8 cellular contexts compared by ENCODE assay signal in genomic region chr2:9984217-9984739, GRCh38. TPM values are rescaled to one million over a fixed set of nuclear protein-coding genes. Genes with fewer than 3 reads are reported as not detected.
DNase-seq lines count a peak whose midpoint lies in the region; ATAC-seq and TF ChIP-seq lines count a peak whose summit lies in the region.

No MANE protein-coding gene starts in this region.

- H3K36me3 ChIP-seq in trophoblast cell (ENCODE audit: control insufficient read depth in 1 of 2, insufficient read depth in 2 of 2, low read length in 2 of 2), result peaks cover 21 to 23% of the 10 kb centered on the region in 2 experiments

- no peak overlapping the region for H3K14ac ChIP-seq in trophoblast cell (ENCODE audit: low read length)

- H3K4me1 ChIP-seq in trophoblast cell (ENCODE audit: control insufficient read depth in 1 of 2, insufficient read depth in 2 of 2, low read length in 2 of 2), result no peaks in the 10 kb centered on the region

- no peak overlapping the region for H3K27ac Mint-ChIP-seq in glutamatergic neuron (ENCODE audit: unreplicated experiment)

- H3K79me2 ChIP-seq in trophoblast cell (ENCODE audit: control insufficient read depth, insufficient read depth, low read length, poor library complexity), result peaks cover 2% of the 10 kb centered on the region

- H2AFZ ChIP-seq in trophoblast cell (ENCODE audit: insufficient read depth, low read length, poor library complexity), result no peak overlapping the region

- peaks cover 6% of the 10 kb centered on the region for H3K4me1 Mint-ChIP-seq in glutamatergic neuron (ENCODE audit: low read depth, unreplicated experiment)

- ATAC-seq in HG02610 (IDR thresholded peaks at IDR 0.05; ENCODE audit: unreplicated experiment), result no peak
- no peak for ATAC-seq in GM18502 (IDR thresholded peaks at IDR 0.05; ENCODE audit: poor library complexity, unreplicated experiment)

- no peak overlapping the region for H3K23ac ChIP-seq in trophoblast cell (ENCODE audit: low read length)

- no peak overlapping the region for H2BK120ac ChIP-seq in trophoblast cell (ENCODE audit: insufficient read depth, low read length, poor library complexity)

- DNase-seq in ACHN (peak; percentile 64), GM03348 (ENCODE audit: low spot score) (peak; percentile 50), NCI-H2029 (lab: John Stamatoyannopoulos, UW) (peak; percentile 1), glutamatergic neuron (no peak), trophoblast cell (peak; percentile 39 to 90)
- peak; percentile 28 for DNase-seq in activated T-cell treated with anti-CD3 and anti-CD28 coated beads, Interleukin-2, amount 50 U/mL, for 1 hour

- in situ Hi-C loops in ACHN (cut with HindIII; ENCODE audit: low pct_ligation_motif_present, low pct_unique_long_range_greater_than_20kb, low sequenced_read_pairs), result no loop called here

- H3K27me3 Mint-ChIP-seq in glutamatergic neuron (ENCODE audit: unreplicated experiment), result no peaks in the 10 kb centered on the region

- H3K27ac ChIP-seq in trophoblast cell (ENCODE audit: low read depth, low read length), result no peak overlapping the region

- no peaks in the 10 kb centered on the region for H3K27me3 ChIP-seq in trophoblast cell (ENCODE audit: insufficient read depth, low read length)

- no peaks in the 10 kb centered on the region for H3K79me1 ChIP-seq in trophoblast cell (ENCODE audit: low read length)

- H3K4ac ChIP-seq in trophoblast cell (ENCODE audit: low read depth, low read length), result no peak overlapping the region

- H3K4me3 Mint-ChIP-seq in glutamatergic neuron (ENCODE audit: unreplicated experiment), result no peak overlapping the region

- H4K8ac ChIP-seq in trophoblast cell (ENCODE audit: low read depth, low read length), result no peak overlapping the region

- no peak overlapping the region for H3K4me3 ChIP-seq in trophoblast cell (ENCODE audit: low read depth, low read length)

- no CpG with 5 or more reads among the region's 7 CpGs for WGBS in trophoblast cell (ENCODE audit: extremely low coverage, insufficient coverage, insufficient read length)

- H2BK12ac ChIP-seq in trophoblast cell (ENCODE audit: low read length), result no peak overlapping the region

- H3K9ac ChIP-seq in trophoblast cell (ENCODE audit: low read length), result no peak overlapping the region

- H3K4me2 ChIP-seq in trophoblast cell (ENCODE audit: low read length), result no peak overlapping the region

- TF ChIP-seq CTCF in glutamatergic neuron (IDR thresholded peaks at IDR 0.05; ENCODE audit: partially characterized antibody, unreplicated experiment), result peak; percentile 87

- H3K9me3 ChIP-seq in trophoblast cell (ENCODE audit: insufficient read depth, low read depth, low read length), result no peaks in the 10 kb centered on the region

- H3K36me3 Mint-ChIP-seq in glutamatergic neuron (ENCODE audit: unreplicated experiment), result no peaks in the 10 kb centered on the region

- H3K9me3 Mint-ChIP-seq in glutamatergic neuron (ENCODE audit: unreplicated experiment), result no peaks in the 10 kb centered on the region

- no peak overlapping the region for H3K18ac ChIP-seq in trophoblast cell (ENCODE audit: low read length)

- peak overlapping the region; percentile 27 for H4K12ac ChIP-seq in trophoblast cell (ENCODE audit: low read depth, low read length)

- no peak overlapping the region for H2BK5ac ChIP-seq in trophoblast cell (ENCODE audit: low read depth, low read length, poor library complexity)

- H4K91ac ChIP-seq in trophoblast cell (ENCODE audit: low read depth, low read length), result no peak overlapping the region

- H2AK5ac ChIP-seq in trophoblast cell (ENCODE audit: low read length), result no peak overlapping the region

RNA-seq across cellular contexts. Expression of gene GRHL1, which starts 32.8 kb away (rescaled TPM):
- 4.3 TPM for total RNA-seq in glutamatergic neuron (ENCODE audit: unreplicated experiment)
- 83.2 and 86.1 TPM in 2 replicates for polyA plus RNA-seq in trophoblast cell (2013)

RNA-seq across cellular contexts. Expression of gene KLF11, which starts 59.1 kb away (rescaled TPM):
- total RNA-seq in glutamatergic neuron (ENCODE audit: unreplicated experiment), result 21.1 TPM
- polyA plus RNA-seq in trophoblast cell (2013), result 4.4 and 4.5 TPM in 2 replicates
